In the genomic region with DNA sequence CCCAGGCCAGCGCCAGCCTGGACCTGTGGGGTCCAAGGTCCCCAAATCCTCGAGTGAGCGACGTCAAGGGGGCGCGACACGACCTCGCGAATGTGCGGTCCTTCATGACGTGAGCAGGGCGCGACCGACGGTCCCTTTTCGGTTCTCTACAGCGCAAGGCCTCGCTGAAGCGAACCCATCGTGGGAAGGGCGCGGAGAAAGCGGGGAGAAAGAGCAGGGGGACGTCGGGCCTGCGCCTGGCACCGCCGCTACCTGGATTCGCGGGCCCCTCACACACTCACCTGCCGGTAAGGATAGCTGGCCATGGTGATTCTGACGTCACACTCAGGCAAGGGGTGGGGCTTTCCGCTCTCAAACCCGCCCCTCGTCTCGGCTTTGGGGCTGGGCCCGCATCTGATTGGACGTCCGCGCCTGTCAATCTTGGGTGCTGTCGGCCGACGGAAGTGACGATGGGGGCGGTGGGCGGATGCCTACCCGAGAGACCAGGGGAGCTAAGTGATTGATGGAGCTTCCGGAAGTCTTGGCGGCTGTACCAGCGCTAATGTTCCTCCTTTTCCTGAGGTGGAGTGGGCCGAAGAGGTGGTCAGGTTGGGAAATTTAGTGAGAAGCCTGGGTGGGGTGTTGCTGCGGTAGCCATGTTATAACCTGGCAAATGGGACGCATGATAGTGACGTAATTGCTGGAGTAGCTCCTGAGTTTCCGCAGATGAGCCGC, we compare ENCODE assay signal across 1 cellular context.
A peak's percentile ranks its signal among the peaks of the same experiment; 100 is the strongest.
TF ChIP-seq lines count a peak whose summit lies in the region.

A gene with protein sequence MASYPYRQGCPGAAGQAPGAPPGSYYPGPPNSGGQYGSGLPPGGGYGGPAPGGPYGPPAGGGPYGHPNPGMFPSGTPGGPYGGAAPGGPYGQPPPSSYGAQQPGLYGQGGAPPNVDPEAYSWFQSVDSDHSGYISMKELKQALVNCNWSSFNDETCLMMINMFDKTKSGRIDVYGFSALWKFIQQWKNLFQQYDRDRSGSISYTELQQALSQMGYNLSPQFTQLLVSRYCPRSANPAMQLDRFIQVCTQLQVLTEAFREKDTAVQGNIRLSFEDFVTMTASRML (minus strand): TSS at position 317 of the 714 bp plus-strand sequence. CDS start 12 bp downstream, at position 305.

TF ChIP-seq in HepG2, 621 proteins besides CTCF, POLR2A, EP300 and RAD21 (continued from another document and continues in another):
- TF ChIP-seq, protein P1, sequence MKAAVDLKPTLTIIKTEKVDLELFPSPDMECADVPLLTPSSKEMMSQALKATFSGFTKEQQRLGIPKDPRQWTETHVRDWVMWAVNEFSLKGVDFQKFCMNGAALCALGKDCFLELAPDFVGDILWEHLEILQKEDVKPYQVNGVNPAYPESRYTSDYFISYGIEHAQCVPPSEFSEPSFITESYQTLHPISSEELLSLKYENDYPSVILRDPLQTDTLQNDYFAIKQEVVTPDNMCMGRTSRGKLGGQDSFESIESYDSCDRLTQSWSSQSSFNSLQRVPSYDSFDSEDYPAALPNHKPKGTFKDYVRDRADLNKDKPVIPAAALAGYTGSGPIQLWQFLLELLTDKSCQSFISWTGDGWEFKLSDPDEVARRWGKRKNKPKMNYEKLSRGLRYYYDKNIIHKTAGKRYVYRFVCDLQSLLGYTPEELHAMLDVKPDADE (CRISPR knock-in tag; IDR thresholded peaks at IDR 0.05), result no peak
- TF ChIP-seq, protein P2, sequence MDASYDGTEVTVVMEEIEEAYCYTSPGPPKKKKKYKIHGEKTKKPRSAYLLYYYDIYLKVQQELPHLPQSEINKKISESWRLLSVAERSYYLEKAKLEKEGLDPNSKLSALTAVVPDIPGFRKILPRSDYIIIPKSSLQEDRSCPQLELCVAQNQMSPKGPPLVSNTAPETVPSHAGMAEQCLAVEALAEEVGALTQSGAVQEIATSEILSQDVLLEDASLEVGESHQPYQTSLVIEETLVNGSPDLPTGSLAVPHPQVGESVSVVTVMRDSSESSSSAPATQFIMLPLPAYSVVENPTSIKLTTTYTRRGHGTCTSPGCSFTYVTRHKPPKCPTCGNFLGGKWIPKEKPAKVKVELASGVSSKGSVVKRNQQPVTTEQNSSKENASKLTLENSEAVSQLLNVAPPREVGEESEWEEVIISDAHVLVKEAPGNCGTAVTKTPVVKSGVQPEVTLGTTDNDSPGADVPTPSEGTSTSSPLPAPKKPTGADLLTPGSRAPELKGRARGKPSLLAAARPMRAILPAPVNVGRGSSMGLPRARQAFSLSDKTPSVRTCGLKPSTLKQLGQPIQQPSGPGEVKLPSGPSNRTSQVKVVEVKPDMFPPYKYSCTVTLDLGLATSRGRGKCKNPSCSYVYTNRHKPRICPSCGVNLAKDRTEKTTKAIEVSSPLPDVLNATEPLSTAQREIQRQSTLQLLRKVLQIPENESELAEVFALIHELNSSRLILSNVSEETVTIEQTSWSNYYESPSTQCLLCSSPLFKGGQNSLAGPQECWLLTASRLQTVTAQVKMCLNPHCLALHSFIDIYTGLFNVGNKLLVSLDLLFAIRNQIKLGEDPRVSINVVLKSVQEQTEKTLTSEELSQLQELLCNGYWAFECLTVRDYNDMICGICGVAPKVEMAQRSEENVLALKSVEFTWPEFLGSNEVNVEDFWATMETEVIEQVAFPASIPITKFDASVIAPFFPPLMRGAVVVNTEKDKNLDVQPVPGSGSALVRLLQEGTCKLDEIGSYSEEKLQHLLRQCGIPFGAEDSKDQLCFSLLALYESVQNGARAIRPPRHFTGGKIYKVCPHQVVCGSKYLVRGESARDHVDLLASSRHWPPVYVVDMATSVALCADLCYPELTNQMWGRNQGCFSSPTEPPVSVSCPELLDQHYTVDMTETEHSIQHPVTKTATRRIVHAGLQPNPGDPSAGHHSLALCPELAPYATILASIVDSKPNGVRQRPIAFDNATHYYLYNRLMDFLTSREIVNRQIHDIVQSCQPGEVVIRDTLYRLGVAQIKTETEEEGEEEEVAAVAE (CRISPR knock-in tag; IDR thresholded peaks at IDR 0.05; ENCODE audit: borderline replicate concordance), result no peak; the same call in 1 of the 2 replicates
- TF ChIP-seq NRL (CRISPR knock-in tag; IDR thresholded peaks at IDR 0.05; ENCODE audit: borderline replicate concordance), result peak; percentile 83; the same call in 1 of the 2 replicates
- TF ChIP-seq ZNF335 (CRISPR knock-in tag; IDR thresholded peaks at IDR 0.05), result peak; percentile 91
- no peak for TF ChIP-seq SNAPC2 (CRISPR knock-in tag; IDR thresholded peaks at IDR 0.05)
- peak; percentile 37; the same call in 1 of the 2 replicates for TF ChIP-seq ZNF629 (CRISPR knock-in tag; conservative IDR thresholded peaks at IDR 0.05)
- TF ChIP-seq, protein P3, sequence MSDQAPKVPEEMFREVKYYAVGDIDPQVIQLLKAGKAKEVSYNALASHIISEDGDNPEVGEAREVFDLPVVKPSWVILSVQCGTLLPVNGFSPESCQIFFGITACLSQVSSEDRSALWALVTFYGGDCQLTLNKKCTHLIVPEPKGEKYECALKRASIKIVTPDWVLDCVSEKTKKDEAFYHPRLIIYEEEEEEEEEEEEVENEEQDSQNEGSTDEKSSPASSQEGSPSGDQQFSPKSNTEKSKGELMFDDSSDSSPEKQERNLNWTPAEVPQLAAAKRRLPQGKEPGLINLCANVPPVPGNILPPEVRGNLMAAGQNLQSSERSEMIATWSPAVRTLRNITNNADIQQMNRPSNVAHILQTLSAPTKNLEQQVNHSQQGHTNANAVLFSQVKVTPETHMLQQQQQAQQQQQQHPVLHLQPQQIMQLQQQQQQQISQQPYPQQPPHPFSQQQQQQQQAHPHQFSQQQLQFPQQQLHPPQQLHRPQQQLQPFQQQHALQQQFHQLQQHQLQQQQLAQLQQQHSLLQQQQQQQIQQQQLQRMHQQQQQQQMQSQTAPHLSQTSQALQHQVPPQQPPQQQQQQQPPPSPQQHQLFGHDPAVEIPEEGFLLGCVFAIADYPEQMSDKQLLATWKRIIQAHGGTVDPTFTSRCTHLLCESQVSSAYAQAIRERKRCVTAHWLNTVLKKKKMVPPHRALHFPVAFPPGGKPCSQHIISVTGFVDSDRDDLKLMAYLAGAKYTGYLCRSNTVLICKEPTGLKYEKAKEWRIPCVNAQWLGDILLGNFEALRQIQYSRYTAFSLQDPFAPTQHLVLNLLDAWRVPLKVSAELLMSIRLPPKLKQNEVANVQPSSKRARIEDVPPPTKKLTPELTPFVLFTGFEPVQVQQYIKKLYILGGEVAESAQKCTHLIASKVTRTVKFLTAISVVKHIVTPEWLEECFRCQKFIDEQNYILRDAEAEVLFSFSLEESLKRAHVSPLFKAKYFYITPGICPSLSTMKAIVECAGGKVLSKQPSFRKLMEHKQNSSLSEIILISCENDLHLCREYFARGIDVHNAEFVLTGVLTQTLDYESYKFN (CRISPR knock-in tag; conservative IDR thresholded peaks at IDR 0.05), result 0 out of 2 replicates have a peak, but pooled peaks have one; percentile 55
- no peak for TF ChIP-seq KLF15 (CRISPR knock-in tag; IDR thresholded peaks at IDR 0.05; ENCODE audit: borderline replicate concordance)
- peak; percentile 38; the same call in 1 of the 2 replicates for TF ChIP-seq NCOA2 (CRISPR knock-in tag; IDR thresholded peaks at IDR 0.05)
- TF ChIP-seq, protein P4, sequence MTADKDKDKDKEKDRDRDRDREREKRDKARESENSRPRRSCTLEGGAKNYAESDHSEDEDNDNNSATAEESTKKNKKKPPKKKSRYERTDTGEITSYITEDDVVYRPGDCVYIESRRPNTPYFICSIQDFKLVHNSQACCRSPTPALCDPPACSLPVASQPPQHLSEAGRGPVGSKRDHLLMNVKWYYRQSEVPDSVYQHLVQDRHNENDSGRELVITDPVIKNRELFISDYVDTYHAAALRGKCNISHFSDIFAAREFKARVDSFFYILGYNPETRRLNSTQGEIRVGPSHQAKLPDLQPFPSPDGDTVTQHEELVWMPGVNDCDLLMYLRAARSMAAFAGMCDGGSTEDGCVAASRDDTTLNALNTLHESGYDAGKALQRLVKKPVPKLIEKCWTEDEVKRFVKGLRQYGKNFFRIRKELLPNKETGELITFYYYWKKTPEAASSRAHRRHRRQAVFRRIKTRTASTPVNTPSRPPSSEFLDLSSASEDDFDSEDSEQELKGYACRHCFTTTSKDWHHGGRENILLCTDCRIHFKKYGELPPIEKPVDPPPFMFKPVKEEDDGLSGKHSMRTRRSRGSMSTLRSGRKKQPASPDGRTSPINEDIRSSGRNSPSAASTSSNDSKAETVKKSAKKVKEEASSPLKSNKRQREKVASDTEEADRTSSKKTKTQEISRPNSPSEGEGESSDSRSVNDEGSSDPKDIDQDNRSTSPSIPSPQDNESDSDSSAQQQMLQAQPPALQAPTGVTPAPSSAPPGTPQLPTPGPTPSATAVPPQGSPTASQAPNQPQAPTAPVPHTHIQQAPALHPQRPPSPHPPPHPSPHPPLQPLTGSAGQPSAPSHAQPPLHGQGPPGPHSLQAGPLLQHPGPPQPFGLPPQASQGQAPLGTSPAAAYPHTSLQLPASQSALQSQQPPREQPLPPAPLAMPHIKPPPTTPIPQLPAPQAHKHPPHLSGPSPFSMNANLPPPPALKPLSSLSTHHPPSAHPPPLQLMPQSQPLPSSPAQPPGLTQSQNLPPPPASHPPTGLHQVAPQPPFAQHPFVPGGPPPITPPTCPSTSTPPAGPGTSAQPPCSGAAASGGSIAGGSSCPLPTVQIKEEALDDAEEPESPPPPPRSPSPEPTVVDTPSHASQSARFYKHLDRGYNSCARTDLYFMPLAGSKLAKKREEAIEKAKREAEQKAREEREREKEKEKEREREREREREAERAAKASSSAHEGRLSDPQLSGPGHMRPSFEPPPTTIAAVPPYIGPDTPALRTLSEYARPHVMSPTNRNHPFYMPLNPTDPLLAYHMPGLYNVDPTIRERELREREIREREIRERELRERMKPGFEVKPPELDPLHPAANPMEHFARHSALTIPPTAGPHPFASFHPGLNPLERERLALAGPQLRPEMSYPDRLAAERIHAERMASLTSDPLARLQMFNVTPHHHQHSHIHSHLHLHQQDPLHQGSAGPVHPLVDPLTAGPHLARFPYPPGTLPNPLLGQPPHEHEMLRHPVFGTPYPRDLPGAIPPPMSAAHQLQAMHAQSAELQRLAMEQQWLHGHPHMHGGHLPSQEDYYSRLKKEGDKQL (CRISPR knock-in tag; IDR thresholded peaks at IDR 0.05; ENCODE audit: low read depth), result 0 out of 2 replicates have a peak, but pooled peaks have one; percentile 17
- TF ChIP-seq, protein P5, sequence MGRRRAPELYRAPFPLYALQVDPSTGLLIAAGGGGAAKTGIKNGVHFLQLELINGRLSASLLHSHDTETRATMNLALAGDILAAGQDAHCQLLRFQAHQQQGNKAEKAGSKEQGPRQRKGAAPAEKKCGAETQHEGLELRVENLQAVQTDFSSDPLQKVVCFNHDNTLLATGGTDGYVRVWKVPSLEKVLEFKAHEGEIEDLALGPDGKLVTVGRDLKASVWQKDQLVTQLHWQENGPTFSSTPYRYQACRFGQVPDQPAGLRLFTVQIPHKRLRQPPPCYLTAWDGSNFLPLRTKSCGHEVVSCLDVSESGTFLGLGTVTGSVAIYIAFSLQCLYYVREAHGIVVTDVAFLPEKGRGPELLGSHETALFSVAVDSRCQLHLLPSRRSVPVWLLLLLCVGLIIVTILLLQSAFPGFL (CRISPR knock-in tag; IDR thresholded peaks at IDR 0.05), result no peak
- peak; percentile 73 for TF ChIP-seq ELF1 (CRISPR knock-in tag; IDR thresholded peaks at IDR 0.05)
- TF ChIP-seq, protein P6, sequence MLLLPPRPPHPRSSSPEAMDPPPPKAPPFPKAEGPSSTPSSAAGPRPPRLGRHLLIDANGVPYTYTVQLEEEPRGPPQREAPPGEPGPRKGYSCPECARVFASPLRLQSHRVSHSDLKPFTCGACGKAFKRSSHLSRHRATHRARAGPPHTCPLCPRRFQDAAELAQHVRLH (CRISPR knock-in tag; IDR thresholded peaks at IDR 0.05; ENCODE audit: borderline replicate concordance, low read depth), result peak; percentile 81; the same call in 1 of the 2 replicates
- peak; percentile 80 for TF ChIP-seq ZNF296 (CRISPR knock-in tag; conservative IDR thresholded peaks at IDR 0.05)
- TF ChIP-seq, protein P7, sequence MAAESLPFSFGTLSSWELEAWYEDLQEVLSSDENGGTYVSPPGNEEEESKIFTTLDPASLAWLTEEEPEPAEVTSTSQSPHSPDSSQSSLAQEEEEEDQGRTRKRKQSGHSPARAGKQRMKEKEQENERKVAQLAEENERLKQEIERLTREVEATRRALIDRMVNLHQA (CRISPR knock-in tag; IDR thresholded peaks at IDR 0.05), result no peak
- TF ChIP-seq NR2F6 (IDR thresholded peaks at IDR 0.05), result no peak
- peak; percentile 47; the same call in 1 of the 2 replicates for TF ChIP-seq NR2F6 (CRISPR knock-in tag; IDR thresholded peaks at IDR 0.05)
- no peak; the same call in 1 of the 2 replicates for TF ChIP-seq HHEX (CRISPR knock-in tag; IDR thresholded peaks at IDR 0.05)
- TF ChIP-seq, protein P8, sequence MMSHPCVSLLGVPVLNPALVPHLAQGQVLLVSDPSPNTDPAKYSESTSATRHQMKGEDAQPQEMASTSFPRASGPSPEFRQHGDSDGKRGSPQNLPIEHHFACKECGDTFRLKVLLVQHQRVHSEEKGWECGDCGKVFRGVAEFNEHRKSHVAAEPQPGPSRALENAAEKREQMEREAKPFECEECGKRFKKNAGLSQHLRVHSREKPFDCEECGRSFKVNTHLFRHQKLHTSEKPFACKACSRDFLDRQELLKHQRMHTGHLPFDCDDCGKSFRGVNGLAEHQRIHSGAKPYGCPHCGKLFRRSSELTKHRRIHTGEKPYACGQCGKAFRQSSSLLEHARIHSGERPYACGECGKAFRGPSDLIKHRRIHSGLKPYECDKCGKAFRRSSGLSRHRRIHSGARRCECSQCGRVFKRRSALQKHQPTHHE (CRISPR knock-in tag; IDR thresholded peaks at IDR 0.05; ENCODE audit: borderline replicate concordance), result peak; percentile 53; the same call in 1 of the 2 replicates
- TF ChIP-seq NR2C2 (CRISPR knock-in tag; IDR thresholded peaks at IDR 0.05; ENCODE audit: borderline replicate concordance), result peak; percentile 97
- no peak for TF ChIP-seq NFE2L1 (CRISPR knock-in tag; IDR thresholded peaks at IDR 0.05; ENCODE audit: borderline replicate concordance)
- peak; percentile 42 to 45; a peak in 2 of 4 replicates for TF ChIP-seq NR2F1 (CRISPR knock-in tag; IDR thresholded peaks at IDR 0.05)
- TF ChIP-seq, protein P9, sequence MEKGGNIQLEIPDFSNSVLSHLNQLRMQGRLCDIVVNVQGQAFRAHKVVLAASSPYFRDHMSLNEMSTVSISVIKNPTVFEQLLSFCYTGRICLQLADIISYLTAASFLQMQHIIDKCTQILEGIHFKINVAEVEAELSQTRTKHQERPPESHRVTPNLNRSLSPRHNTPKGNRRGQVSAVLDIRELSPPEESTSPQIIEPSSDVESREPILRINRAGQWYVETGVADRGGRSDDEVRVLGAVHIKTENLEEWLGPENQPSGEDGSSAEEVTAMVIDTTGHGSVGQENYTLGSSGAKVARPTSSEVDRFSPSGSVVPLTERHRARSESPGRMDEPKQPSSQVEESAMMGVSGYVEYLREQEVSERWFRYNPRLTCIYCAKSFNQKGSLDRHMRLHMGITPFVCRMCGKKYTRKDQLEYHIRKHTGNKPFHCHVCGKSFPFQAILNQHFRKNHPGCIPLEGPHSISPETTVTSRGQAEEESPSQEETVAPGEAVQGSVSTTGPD (CRISPR knock-in tag; IDR thresholded peaks at IDR 0.05), result no peak; the same call in 1 of the 2 replicates
- peak; percentile 100 for TF ChIP-seq HOXA3 (CRISPR knock-in tag; IDR thresholded peaks at IDR 0.05)
- TF ChIP-seq, protein P10, sequence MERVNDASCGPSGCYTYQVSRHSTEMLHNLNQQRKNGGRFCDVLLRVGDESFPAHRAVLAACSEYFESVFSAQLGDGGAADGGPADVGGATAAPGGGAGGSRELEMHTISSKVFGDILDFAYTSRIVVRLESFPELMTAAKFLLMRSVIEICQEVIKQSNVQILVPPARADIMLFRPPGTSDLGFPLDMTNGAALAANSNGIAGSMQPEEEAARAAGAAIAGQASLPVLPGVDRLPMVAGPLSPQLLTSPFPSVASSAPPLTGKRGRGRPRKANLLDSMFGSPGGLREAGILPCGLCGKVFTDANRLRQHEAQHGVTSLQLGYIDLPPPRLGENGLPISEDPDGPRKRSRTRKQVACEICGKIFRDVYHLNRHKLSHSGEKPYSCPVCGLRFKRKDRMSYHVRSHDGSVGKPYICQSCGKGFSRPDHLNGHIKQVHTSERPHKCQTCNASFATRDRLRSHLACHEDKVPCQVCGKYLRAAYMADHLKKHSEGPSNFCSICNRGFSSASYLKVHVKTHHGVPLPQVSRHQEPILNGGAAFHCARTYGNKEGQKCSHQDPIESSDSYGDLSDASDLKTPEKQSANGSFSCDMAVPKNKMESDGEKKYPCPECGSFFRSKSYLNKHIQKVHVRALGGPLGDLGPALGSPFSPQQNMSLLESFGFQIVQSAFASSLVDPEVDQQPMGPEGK (CRISPR knock-in tag; IDR thresholded peaks at IDR 0.05), result peak; percentile 74
